11 cellular contexts compared by ENCODE assay signal in genomic region chr5:137997726-137998213, GRCh38. TPM values are rescaled to one million over a fixed set of nuclear protein-coding genes. Genes with fewer than 3 reads are reported as not detected.
DNase-seq lines count a peak whose midpoint lies in the region; ATAC-seq, FAIRE-seq and TF ChIP-seq lines count a peak whose summit lies in the region.
"Had no signal": no experiment of that assay in that cellular context is flagged by ENCODE, and none has a peak within 500 bp of the region (broad histone marks: within the 10 kb centered on the region; RNA-seq: fewer than 3 reads in every experiment).

No MANE protein-coding gene starts in this region.

- WGBS in GM12878 (ENCODE audit: insufficient coverage, insufficient replicate concordance, low lambda C conversion rate, missing lambda C conversion rate) = 0% methylated on average over 1 of the region's 1 CpG

- peaks cover 22% of the 10 kb centered on the region for H3K36me3 Mint-ChIP-seq in progenitor cell of endocrine pancreas (ENCODE audit: insufficient read depth)

- SMC1A ChIA-PET in GM12878 (lab: Charles Lee; ENCODE audit: uncharacterized antibody, unreplicated experiment) = interaction anchor here (0.7 to 2.3 kb wide), 6 partner anchors 8 to 219 kb away, joined by 3 to 9 read pairs (median 3); no protein-coding TSS in a partner anchor

- intact Hi-C loops in GM12878 (cut with micrococcal nuclease; ENCODE audit: unreplicated experiment) = no loop called here

- TF ChIP-seq POLR2A in GM12878 (IDR thresholded peaks at IDR 0.05; ENCODE audit: low read depth, low read length) = no peak

- peaks cover 9% of the 10 kb centered on the region for H3K4me1 ChIP-seq in GM12878 (ENCODE audit: control insufficient read depth, insufficient read depth, low read length)

- H3K36me3 ChIP-seq in GM12878 (ENCODE audit: control insufficient read depth in 2 of 2, insufficient read depth in 2 of 2, low read length in 1 of 2) = peaks cover 5 to 23% of the 10 kb centered on the region in 2 experiments

- TF ChIP-seq CTCF in GM12878 (IDR thresholded peaks at IDR 0.05 in 2 of 3, conservative IDR thresholded peaks at IDR 0.05 in 1 of 3; ENCODE audit: control insufficient read depth in 2 of 3, extremely low read depth in 1 of 3, insufficient read depth in 1 of 3, low read depth in 3 of 3, low read length in 3 of 3) (no peak), progenitor cell of endocrine pancreas (IDR thresholded peaks at IDR 0.05; ENCODE audit: unreplicated experiment) (no peak)

- no peak for TF ChIP-seq EP300 in GM12878 (IDR thresholded peaks at IDR 0.05; ENCODE audit: borderline replicate concordance in 1 of 2, control insufficient read depth in 1 of 2, low read depth in 2 of 2, low read length in 2 of 2)

- no peak overlapping the region for H2AFZ ChIP-seq in GM12878 (ENCODE audit: control insufficient read depth, low read depth, low read length)

- POLR2A ChIA-PET in GM12878 (lab: Charles Lee) = interaction anchor here (0.5 kb wide), 1 partner anchor 33 kb away, joined by 3 read pairs; no protein-coding TSS in a partner anchor

- no peak overlapping the region for H3K4me3 ChIP-seq in GM12878
- H3K4me3 ChIP-seq: suprapubic skin had no signal

- DNase-seq in GF-D8 (lab: John Stamatoyannopoulos, UW) = peak; percentile 5
- DNase-seq in Kasumi-1 (lab: John Stamatoyannopoulos, UW) = peak; percentile 33 to 40
- peak; percentile 64 for DNase-seq in GM12878 (ENCODE audit: low read depth, low spot score)
- DNase-seq in AG20443 (ENCODE audit: low spot score) = no peak
- DNase-seq in ecto neural progenitor cell (ENCODE audit: low spot score) = no peak
- DNase-seq in progenitor cell of endocrine pancreas (ENCODE audit: low spot score, unreplicated experiment) = no peak
- DNase-seq in NCI-H446 (lab: John Stamatoyannopoulos, UW) = no peak
- DNase-seq: naive B cell, NCI-H526 treated with DMSO at 0.1 percent for 48 hours had no signal

- H3K9ac ChIP-seq in GM12878 (ENCODE audit: control insufficient read depth, insufficient read depth, low read length) = no peak overlapping the region

- H3K9me3 ChIP-seq in GM12878 (replicated peaks; ENCODE audit: control insufficient read depth, insufficient read depth, low read length) = peaks cover 24% of the 10 kb centered on the region
- H3K9me3 ChIP-seq: suprapubic skin had no signal

- no peak overlapping the region for H3K4me3 Mint-ChIP-seq in progenitor cell of endocrine pancreas (ENCODE audit: low read depth)
- H3K4me3 Mint-ChIP-seq: naive B cell had no signal

- peaks cover 10% of the 10 kb centered on the region for H3K4me1 Mint-ChIP-seq in progenitor cell of endocrine pancreas (ENCODE audit: low read depth)

- H3K27ac ChIP-seq in GM12878 (ENCODE audit: control insufficient read depth, insufficient read depth) = peak overlapping the region; percentile 61; the same call in 1 of the 2 replicates
- H3K27ac ChIP-seq: suprapubic skin had no signal

- CTCF ChIA-PET in GM12878 (lab: Yijun Ruan, JAX) = interaction anchor here (1.2 to 2.5 kb wide), 6 partner anchors 8 to 219 kb away, joined by 3 to 12 read pairs (median 6); no protein-coding TSS in a partner anchor

- no peaks in the 10 kb centered on the region for H3K27me3 Mint-ChIP-seq in progenitor cell of endocrine pancreas
- H3K27me3 Mint-ChIP-seq: naive B cell had no signal

- in situ Hi-C loops in GM12878 (cut with MboI) = no loop called here

- TSS peak; percentile 29 for BruUV-seq in GM12878 (replicated peaks; lab: Mats Ljungman, UMichigan)

- no peaks in the 10 kb centered on the region for H4K20me1 ChIP-seq in GM12878 (ENCODE audit: control insufficient read depth, insufficient read depth)

- H3K27ac Mint-ChIP-seq in progenitor cell of endocrine pancreas = no peak overlapping the region

- no peak for TF ChIP-seq RAD21 in GM12878 (IDR thresholded peaks at IDR 0.05; ENCODE audit: insufficient read depth, low read depth, low read length)

- peaks cover 8% of the 10 kb centered on the region for H3K9me3 Mint-ChIP-seq in progenitor cell of endocrine pancreas (ENCODE audit: low read depth)

- no peaks in the 10 kb centered on the region for H3K27me3 ChIP-seq in GM12878 (replicated peaks in 1 of 2; ENCODE audit: control insufficient read depth in 2 of 2, insufficient read depth in 2 of 2, low read length in 1 of 2)
- H3K27me3 ChIP-seq: suprapubic skin had no signal

- peak; percentile 84 for FAIRE-seq in GM12878 (lab: Jason Lieb, UNC)

- H3K4me2 ChIP-seq in GM12878 (ENCODE audit: control insufficient read depth, insufficient read depth) = peak overlapping the region; percentile 33; the same call in 1 of the 2 replicates

- H3K79me2 ChIP-seq in GM12878 (ENCODE audit: control insufficient read depth, insufficient read depth, low read length) = peaks cover 16% of the 10 kb centered on the region

- ATAC-seq in GM21447 (IDR thresholded peaks at IDR 0.05; ENCODE audit: unreplicated experiment) (peak; percentile 74), GM12878 (peak; percentile 94)

- RAD21 ChIA-PET in GM12878 (lab: Charles Lee; ENCODE audit: unreplicated experiment) = interaction anchor here (0.7 to 1.2 kb wide), 2 partner anchors 31 to 179 kb away, joined by 3 to 4 read pairs; no protein-coding TSS in a partner anchor

TF ChIP-seq in GM12878, 131 proteins besides CTCF, POLR2A, EP300 and RAD21 (continues in another document):
- TF ChIP-seq YY1 (IDR thresholded peaks at IDR 0.05; ENCODE audit: low read depth, low read length) (peak; percentile 58; the same call in 1 of the 2 replicates), SKIL (IDR thresholded peaks at IDR 0.05; ENCODE audit: low read depth, poor library complexity, severe bottlenecking) (peak; percentile 60), NR2F1 (conservative IDR thresholded peaks at IDR 0.05) (0 out of 2 replicates have a peak, but pooled peaks have one; percentile 36), NFIC (IDR thresholded peaks at IDR 0.05; ENCODE audit: low read depth, low read length) (peak; percentile 61; the same call in 1 of the 2 replicates), SRF (IDR thresholded peaks at IDR 0.05; ENCODE audit: low read depth in 2 of 2, low read length in 2 of 2) (peak; percentile 51 to 94; a peak in 3 of 4 replicates), SUZ12 (IDR thresholded peaks at IDR 0.05; ENCODE audit: unreplicated experiment) (no peak), EZH2 (IDR thresholded peaks at IDR 0.05; ENCODE audit: borderline replicate concordance, control insufficient read depth, low read depth, low read length) (no peak), ATF2 (IDR thresholded peaks at IDR 0.05; ENCODE audit: low read length) (peak; percentile 35), MTA2 (IDR thresholded peaks at IDR 0.05; ENCODE audit: low read depth) (peak; percentile 76), RUNX3 (IDR thresholded peaks at IDR 0.05; ENCODE audit: low read length) (peak; percentile 91), GATAD2B (conservative IDR thresholded peaks at IDR 0.05; ENCODE audit: low read depth) (no peak), CBX5 (IDR thresholded peaks at IDR 0.05; ENCODE audit: low read depth) (peak; percentile 99), IRF4 (IDR thresholded peaks at IDR 0.05; ENCODE audit: low read depth, low read length) (peak; percentile 49; the same call in 1 of the 2 replicates), JUNB (IDR thresholded peaks at IDR 0.05) (peak; percentile 58; the same call in 1 of the 2 replicates), FOXM1 (IDR thresholded peaks at IDR 0.05; ENCODE audit: low read depth, low read length) (0 out of 2 replicates have a peak, but pooled peaks have one; percentile 36)

RNA-seq across cellular contexts. Expression of gene FAM13B, which starts 35.1 kb away (rescaled TPM):
- total RNA-seq in GM12878 (2013; cell fraction: nucleolus; rRNA removed) = 167 and 178 TPM in 2 replicates
- 18.9 and 22.1 TPM in 2 replicates for total RNA-seq in GM12878 (2014; rRNA removed)
- total RNA-seq in GM12878 (2014; rRNA removed; fragmentation: Illumina TruSeq; extraction: Trizol) = 23.7 and 24.7 TPM in 2 replicates
- total RNA-seq in GM12878 (2021) = 25.2 and 30.0 TPM in 2 replicates
- polyA plus RNA-seq in GM12878 (2011; ENCODE audit: low read depth) = 7.9 TPM
- 23.1 and 29.4 TPM in 2 replicates for polyA plus RNA-seq in GM12878 (2011; rRNA removed)
- 7.9 and 10.5 TPM in 2 replicates for polyA plus RNA-seq in GM12878 (2011; cell fraction: cytosol; rRNA removed)
- polyA plus RNA-seq in GM12878 (2011; cell fraction: nucleus; rRNA removed) = 27.0 and 32.5 TPM in 2 replicates
- polyA plus RNA-seq in GM12878 (2012) = 14.4 and 14.9 TPM in 2 replicates
- 26.0 and 32.6 TPM in 2 replicates for polyA plus RNA-seq in GM12878 (2014; fragmentation: Illumina TruSeq; extraction: Trizol)
- 1 to 10 TPM; 3.6 to 8.0 TPM for polyA plus RNA-seq in GM12878 (2014; fragmentation: Nextera tagmentation; extraction: Ambion mirVana)
- 15.8 and 18.5 TPM in 2 replicates for polyA plus RNA-seq in GM12878 (2014; rRNA removed)
- polyA plus RNA-seq in GM12878 (2016; fragmentation: Nextera tagmentation; extraction: Ambion mirVana) = 10 to 100 TPM; 16.6 to 18.2 TPM
- polyA minus RNA-seq in GM12878 (2011; rRNA and poly(A)+ RNA removed) = 21.4 and 29.6 TPM in 2 replicates
- 8.0 and 11.1 TPM in 2 replicates for polyA minus RNA-seq in GM12878 (2011; cell fraction: cytosol; rRNA and poly(A)+ RNA removed)
- 28.5 and 62.4 TPM in 2 replicates for polyA minus RNA-seq in GM12878 (2011; cell fraction: nucleus; rRNA and poly(A)+ RNA removed)
- total RNA-seq in progenitor cell of endocrine pancreas = 59.8 and 62.1 TPM in 2 replicates

Comparison
In these comparisons a context has a peak if more than half of its experiments do, and no peak if none do; other contexts are left out.
1. DNase-seq: peak in GF-D8 (single experiment), Kasumi-1 (2 of 2) and GM12878 (single experiment); none in AG20443 (single experiment), ecto neural progenitor cell (single experiment), progenitor cell of endocrine pancreas (single experiment) and NCI-H446 (0 of 2).